In the genomic region with DNA sequence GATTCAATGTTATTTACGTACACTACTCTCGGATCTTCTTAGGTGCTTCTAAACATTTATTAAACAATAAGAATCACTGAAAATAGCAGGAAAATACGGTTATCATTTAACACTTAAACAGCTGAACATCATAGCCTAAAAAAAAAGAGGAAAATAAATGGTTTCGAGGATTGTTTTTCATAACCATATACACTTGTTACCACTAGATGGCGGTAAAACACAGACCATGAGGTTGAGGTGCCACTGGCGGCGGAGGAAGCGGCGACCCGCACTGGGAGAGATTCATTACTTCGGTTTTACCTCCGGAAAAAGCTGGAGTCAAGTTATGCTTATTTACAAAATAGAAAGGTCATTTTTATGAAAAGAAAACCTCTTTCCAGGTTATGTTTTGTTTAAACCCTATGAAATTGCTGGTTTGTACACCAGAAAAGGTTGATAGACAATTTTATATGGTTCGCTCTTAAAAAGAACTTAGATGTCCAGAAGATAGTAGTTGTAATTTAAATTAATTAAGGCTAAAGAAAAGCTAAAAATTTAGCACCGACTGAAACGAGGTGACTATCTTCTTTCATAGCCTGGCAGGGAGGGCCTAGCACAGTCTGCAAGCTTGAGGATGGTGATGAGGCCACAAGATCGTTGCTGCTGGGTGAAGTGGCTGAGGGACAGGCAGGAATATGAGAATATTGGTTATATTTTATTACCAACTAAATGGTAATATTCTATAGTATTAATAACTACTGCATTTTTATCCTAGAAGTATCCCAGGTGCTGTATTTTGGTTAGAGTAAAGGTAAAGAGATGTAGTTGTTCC, we compare ENCODE assay signal across 8 cellular contexts.
DNase-seq lines count a peak whose midpoint lies in the region; ATAC-seq and TF ChIP-seq lines count a peak whose summit lies in the region.

No MANE protein-coding gene starts in this region.

- H3K4me1 Mint-ChIP-seq in natural killer cell, result peaks cover 7% of the 10 kb centered on the region in 2 donors

- intact Hi-C loops in natural killer cell (cut with micrococcal nuclease), result loop anchor here (1.0 to 5.0 kb wide), 5 partner anchors 179 to 612 kb away; no protein-coding TSS in a partner anchor

- peak overlapping the region in 1 of 2 donors; percentile 49 for H3K27ac Mint-ChIP-seq in natural killer cell

- peak overlapping the region; percentile 4 for H3K4me3 Mint-ChIP-seq in natural killer cell

- TF ChIP-seq CTCF in BJ (IDR thresholded peaks at IDR 0.05; ENCODE audit: insufficient read depth, low read depth, low read length), result peak; percentile 61
- TF ChIP-seq CTCF in Peyer's patch (IDR thresholded peaks at IDR 0.05), result peak; percentile 52 to 88 (median 83)
- TF ChIP-seq CTCF in natural killer cell (IDR thresholded peaks at IDR 0.05), result peak; percentile 93

- no peaks in the 10 kb centered on the region for H3K36me3 Mint-ChIP-seq in natural killer cell

- POLR2A ChIA-PET in BJ (lab: Charles Lee), result interaction anchor here (0.6 kb wide), 1 partner anchor 297 kb away, joined by 3 read pairs; no protein-coding TSS in a partner anchor

- CTCF ChIA-PET in BJ (lab: Yijun Ruan, JAX), result interaction anchor here (0.5 to 12.0 kb wide), 33 partner anchors 9 to 476 kb away, joined by 3 to 279 read pairs (median 4); no protein-coding TSS in a partner anchor

- H3K36me3 ChIP-seq in BJ (ENCODE audit: control insufficient read depth, insufficient read depth, low read length) (no peaks in the 10 kb centered on the region), HUES6 (ENCODE audit: control insufficient read depth, insufficient read depth, low read length) (no peaks in the 10 kb centered on the region), Peyer's patch (no peaks in the 10 kb centered on the region)

- H3K27ac ChIP-seq in HUES6 (ENCODE audit: low read depth, low read length), result 0 out of 2 replicates have a peak overlapping the region, but pooled peaks have one; percentile 10
- peak overlapping the region in 1 of 4 donors; percentile 36 for H3K27ac ChIP-seq in Peyer's patch

- H3K4me1 ChIP-seq in HUES6 (ENCODE audit: control insufficient read depth, insufficient read depth, low read length) (peaks cover 14% of the 10 kb centered on the region), Peyer's patch (no peaks in the 10 kb centered on the region)

- H3K9me3 Mint-ChIP-seq in natural killer cell, result no peaks in the 10 kb centered on the region

- H3K4me3 ChIP-seq in BJ (ENCODE audit: low read depth, low read length) (no peak overlapping the region), HUES6 (ENCODE audit: low read depth, low read length) (peak overlapping the region; percentile 26; the same call in 1 of the 2 replicates), Peyer's patch (peak overlapping the region in 1 of 4 donors; percentile 25)

- H3K27me3 ChIP-seq in BJ (ENCODE audit: control insufficient read depth, insufficient read depth, low read length), result peaks cover 4% of the 10 kb centered on the region
- no peaks in the 10 kb centered on the region for H3K27me3 ChIP-seq in HUES6 (ENCODE audit: control insufficient read depth, insufficient read depth, low read length)
- no peaks in the 10 kb centered on the region for H3K27me3 ChIP-seq in Peyer's patch

- no peak for TF ChIP-seq POLR2A in Peyer's patch (IDR thresholded peaks at IDR 0.05)

- peaks cover 3 to 7% of the 10 kb centered on the region in 2 donors for H3K27me3 Mint-ChIP-seq in natural killer cell (ENCODE audit: low read depth in 2 of 2)

- ATAC-seq in GM19397 (IDR thresholded peaks at IDR 0.05; ENCODE audit: unreplicated experiment) (peak; percentile 72), natural killer cell (peak; percentile 84 to 91 (median 91))

- H3K9me3 ChIP-seq in HUES6 (ENCODE audit: control insufficient read depth, insufficient read depth, low read depth, low read length), result no peaks in the 10 kb centered on the region
- no peaks in the 10 kb centered on the region for H3K9me3 ChIP-seq in Peyer's patch

- no peak overlapping the region for H3K9ac ChIP-seq in HUES6 (ENCODE audit: low read length)

- DNase-seq in BJ (ENCODE audit: low read depth) (no peak), Peyer's patch (peak; percentile 54 to 81 (median 58)), activated T-helper 1 cell treated with Interleukin-2 at 50 U/mL for 16 hours (ENCODE audit: low read depth) (peak; percentile 33), fibroblast of gingiva (ENCODE audit: low read depth) (peak; percentile 66), natural killer cell (peak; percentile 35)
- DNase-seq in stimulated activated naive CD4-positive, alpha-beta T cell (lab: John Stamatoyannopoulos, UW), result peak; percentile 14 to 72 (median 42)
